1 cellular context compared by ENCODE assay signal in the genomic region with DNA sequence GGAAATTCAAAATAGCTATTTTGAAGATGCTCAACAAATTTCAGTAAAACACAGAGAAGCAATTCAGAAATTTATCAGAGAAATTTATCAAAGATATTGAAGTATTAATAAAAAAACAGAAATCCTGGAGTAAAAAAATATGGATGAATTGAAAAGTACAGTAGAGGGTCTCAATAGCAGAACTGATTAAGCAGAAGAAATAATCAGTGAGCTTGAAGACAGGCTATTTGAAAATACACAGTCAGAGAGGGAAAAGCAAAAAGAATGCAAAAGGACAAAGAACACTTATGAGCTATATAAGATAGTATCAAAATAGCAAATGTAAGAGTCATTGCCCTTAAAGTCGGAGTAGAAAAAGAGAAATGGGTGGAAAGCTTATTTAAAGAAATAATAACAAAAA.
TF ChIP-seq lines count a peak whose summit lies in the region.

No MANE protein-coding gene starts in this region.

TF ChIP-seq in SK-N-SH, 30 proteins besides CTCF, POLR2A, EP300 and RAD21 (continued from another document):
- TF ChIP-seq IRF3 (IDR thresholded peaks at IDR 0.05; ENCODE audit: low read depth, low read length): no peak
